1 cellular context compared by ENCODE assay signal in the genomic region with DNA sequence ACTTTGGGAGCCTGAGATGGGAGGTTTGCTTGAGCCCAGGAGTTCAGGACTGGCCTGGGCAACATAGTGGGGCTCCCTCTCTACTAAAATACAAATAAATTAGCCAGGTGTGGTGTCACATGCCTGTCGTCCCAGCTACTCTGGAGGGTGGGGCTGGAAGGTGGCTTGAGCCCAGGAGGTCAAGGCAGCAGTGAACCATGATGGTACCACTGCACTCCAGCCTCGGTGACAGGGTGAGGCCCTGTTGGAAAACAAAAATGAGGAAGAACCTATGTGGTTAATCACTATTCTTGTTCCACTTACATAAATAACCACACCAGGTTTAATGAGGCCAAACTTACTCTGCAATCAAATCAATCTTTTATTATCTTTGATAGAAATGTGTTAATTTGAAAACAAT.
TF ChIP-seq lines count a peak whose summit lies in the region.

No MANE protein-coding gene starts in this region.

TF ChIP-seq in HepG2, 621 proteins besides CTCF, POLR2A, EP300 and RAD21:
- TF ChIP-seq ZNF225 (CRISPR knock-in tag; IDR thresholded peaks at IDR 0.05): no peak
- 0 out of 2 replicates have a peak, but pooled peaks have one; percentile 28 for TF ChIP-seq CAMTA2 (CRISPR knock-in tag; IDR thresholded peaks at IDR 0.05; ENCODE audit: borderline replicate concordance)
- TF ChIP-seq ZNF331 (CRISPR knock-in tag; IDR thresholded peaks at IDR 0.05): no peak
- no peak for TF ChIP-seq FOXM1 (CRISPR knock-in tag; IDR thresholded peaks at IDR 0.05)
